ENCODE assay signal across 9 cellular contexts in the genomic region with DNA sequence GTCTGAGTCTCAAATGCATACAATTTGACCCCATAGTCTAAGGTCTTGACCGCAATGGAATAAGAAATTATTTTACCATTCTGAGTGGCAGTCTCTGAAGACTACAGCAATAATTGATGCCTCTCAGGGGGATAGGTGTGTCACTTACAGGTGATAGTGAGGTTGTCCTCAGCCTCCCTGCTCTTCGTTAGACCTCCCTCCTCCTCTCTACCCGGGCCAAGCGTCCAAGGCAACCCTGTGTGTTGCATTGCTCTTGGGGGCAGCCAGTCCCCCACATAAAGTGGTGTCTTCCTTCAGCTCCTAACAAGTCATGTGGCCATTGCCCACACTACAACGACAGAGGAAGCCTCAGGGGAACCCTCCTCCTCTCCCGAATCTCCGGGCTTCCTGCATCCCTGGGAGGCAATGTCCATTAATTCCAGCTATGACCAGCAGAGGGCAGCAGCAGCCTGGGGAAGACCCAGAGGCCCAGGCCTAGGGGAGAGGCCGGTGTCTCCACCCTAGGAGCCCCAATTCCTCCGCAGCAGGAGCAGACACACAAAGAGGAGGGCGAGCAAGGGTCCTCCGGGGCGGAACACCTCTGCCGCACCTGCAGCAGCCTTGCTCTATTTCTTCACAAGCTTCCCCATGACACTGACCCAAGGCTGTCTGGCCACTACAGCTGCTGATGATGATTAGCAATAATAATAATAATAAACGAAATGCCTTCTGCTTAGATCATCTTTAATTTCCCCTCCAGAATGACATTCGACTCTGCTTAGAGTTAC.
DNase-seq lines count a peak whose midpoint lies in the region; ATAC-seq lines count a peak whose summit lies in the region.
"Had no signal": no experiment of that assay in that cellular context is flagged by ENCODE, and none has a peak within 500 bp of the region (broad histone marks: within the 10 kb centered on the region; RNA-seq: fewer than 3 reads in every experiment).

No MANE protein-coding gene starts in this region.

- no peak overlapping the region for H2AFZ ChIP-seq in mesenchymal stem cell (ENCODE audit: low read depth, low read length)

- H3K9me3 ChIP-seq in mesenchymal stem cell (ENCODE audit: control insufficient read depth, low read length), result no peaks in the 10 kb centered on the region
- H3K9me3 ChIP-seq: BLaER1 treated with 17β-estradiol and CSF1 and Interleukin-3, amounts not matched to agents 10 nM and 100 nM had no signal

- DNase-seq in NCI-H1417 (lab: John Stamatoyannopoulos, UW) (peak; percentile 15 to 59 (median 42)), NCI-H1417 treated with DMSO at 0.1 percent for 48 hours (lab: John Stamatoyannopoulos, UW) (no peak), NCI-H2196 treated with DMSO at 0.1 percent for 48 hours (lab: John Stamatoyannopoulos, UW; ENCODE audit: unreplicated experiment) (peak; percentile 6), mesenchymal stem cell (peak; percentile 54)
- peak; percentile 39 to 52 for DNase-seq in activated CD4-positive, alpha-beta T cell treated with anti-CD3 and anti-CD28 coated beads, Interleukin-2, amount 50 U/mL, for 4 hours
- peak; percentile 38 for DNase-seq in effector CD8-positive, alpha-beta T cell (lab: John Stamatoyannopoulos, UW)
- DNase-seq in stimulated activated CD8-positive, alpha-beta memory T cell treated with anti-CD3 and anti-CD28 coated beads, Interleukin-4, amount 100 ng/mL, for 48 hours, result peak; percentile 88

- H2BK15ac ChIP-seq in mesenchymal stem cell (ENCODE audit: low read depth, poor library complexity, severe bottlenecking), result no peak overlapping the region

- no peak overlapping the region for H4K91ac ChIP-seq in mesenchymal stem cell (ENCODE audit: low read length)

- H2BK120ac ChIP-seq in mesenchymal stem cell (ENCODE audit: low read depth, low read length), result no peak overlapping the region

- H3K27me3 ChIP-seq in mesenchymal stem cell (ENCODE audit: control insufficient read depth in 1 of 2, insufficient read depth in 1 of 2, low read length in 2 of 2), result peaks cover 5 to 58% of the 10 kb centered on the region in 2 experiments
- H3K27me3 ChIP-seq: BLaER1 treated with 17β-estradiol and CSF1 and Interleukin-3, amounts not matched to agents 10 nM and 100 nM had no signal

- H4K8ac ChIP-seq in mesenchymal stem cell (ENCODE audit: low read length), result no peak overlapping the region

- H2BK5ac ChIP-seq in mesenchymal stem cell (ENCODE audit: low read depth, low read length, poor library complexity, severe bottlenecking), result no peak overlapping the region

- H2BK12ac ChIP-seq in mesenchymal stem cell (ENCODE audit: low read length in 2 of 2), result no peak overlapping the region

- no peak overlapping the region for H3K23ac ChIP-seq in mesenchymal stem cell (ENCODE audit: low read length in 2 of 2)

- no peak overlapping the region for H3K14ac ChIP-seq in mesenchymal stem cell (ENCODE audit: low read length in 2 of 2)

- WGBS in mesenchymal stem cell, result 38% methylated on average over 11 of the region's 15 CpGs

- H3K18ac ChIP-seq in mesenchymal stem cell (ENCODE audit: low read depth in 1 of 2, low read length in 2 of 2), result no peak overlapping the region

- no peak overlapping the region for H3K4ac ChIP-seq in mesenchymal stem cell (ENCODE audit: low read depth in 1 of 2, low read length in 2 of 2)

- no peak overlapping the region for H3K4me3 ChIP-seq in mesenchymal stem cell (ENCODE audit: insufficient read depth in 1 of 2, low read depth in 1 of 2, low read length in 2 of 2)
- H3K4me3 ChIP-seq: BLaER1 treated with 17β-estradiol and CSF1 and Interleukin-3, amounts not matched to agents 10 nM and 100 nM had no signal

- peaks cover 0 to 13% of the 10 kb centered on the region in 2 experiments for H3K36me3 ChIP-seq in mesenchymal stem cell (ENCODE audit: control insufficient read depth in 1 of 2, insufficient read depth in 2 of 2, low read depth in 1 of 2, low read length in 2 of 2)
- H3K36me3 ChIP-seq: BLaER1 treated with 17β-estradiol and CSF1 and Interleukin-3, amounts not matched to agents 10 nM and 100 nM had no signal

- peaks cover 6% of the 10 kb centered on the region for H3K4me1 ChIP-seq in mesenchymal stem cell (ENCODE audit: control insufficient read depth, insufficient read depth, low read depth, low read length)

- H2AK5ac ChIP-seq in mesenchymal stem cell (ENCODE audit: low read length, severe bottlenecking), result no peak overlapping the region

- no peak overlapping the region for H3K4me2 ChIP-seq in mesenchymal stem cell (ENCODE audit: low read length, poor library complexity, severe bottlenecking)
- H3K4me2 ChIP-seq: BLaER1 treated with 17β-estradiol and CSF1 and Interleukin-3, amounts not matched to agents 10 nM and 100 nM had no signal

- H3K79me1 ChIP-seq in mesenchymal stem cell (replicated peaks; ENCODE audit: low read length, poor library complexity, severe bottlenecking), result no peaks in the 10 kb centered on the region

- H3K9ac ChIP-seq in mesenchymal stem cell (ENCODE audit: low read length), result no peak overlapping the region
- H3K9ac ChIP-seq: BLaER1 treated with 17β-estradiol and CSF1 and Interleukin-3, amounts not matched to agents 10 nM and 100 nM had no signal

- peak; percentile 76 for ATAC-seq in HG02678 (IDR thresholded peaks at IDR 0.05; ENCODE audit: unreplicated experiment)

- no peak overlapping the region for H3K27ac ChIP-seq in mesenchymal stem cell (ENCODE audit: low read length, poor library complexity, severe bottlenecking)
- H3K27ac ChIP-seq: BLaER1 treated with 17β-estradiol and CSF1 and Interleukin-3, amounts not matched to agents 10 nM and 100 nM had no signal
